26 cellular contexts compared by ENCODE assay signal in genomic region chr4:172018358-172018757, GRCh38.
"Had no signal": no experiment of that assay in that cellular context is flagged by ENCODE, and none has a peak within 500 bp of the region (broad histone marks: within the 10 kb centered on the region; RNA-seq: fewer than 3 reads in every experiment).

No MANE protein-coding gene starts in this region.

- H3K4me1 Mint-ChIP-seq: naive thymus-derived CD8-positive, alpha-beta T cell; nephron progenitor cell; stimulated activated effector memory CD8-positive, alpha-beta T cell treated with anti-CD3 and anti-CD28 coated beads, Interleukin-12 subunit alpha, Interleukin-12 subunit beta, amount 100 ng/mL, for 72 hours had no signal

- H3K9me3 ChIP-seq: ovary, psoas muscle, sigmoid colon, stomach, thyroid gland, vagina had no signal

- H3K27me3 Mint-ChIP-seq: naive thymus-derived CD8-positive, alpha-beta T cell had no signal

- H3K4me3 Mint-ChIP-seq: naive thymus-derived CD8-positive, alpha-beta T cell; nephron progenitor cell; stimulated activated effector memory CD8-positive, alpha-beta T cell treated with anti-CD3 and anti-CD28 coated beads, Interleukin-12 subunit alpha, Interleukin-12 subunit beta, amount 100 ng/mL, for 72 hours had no signal

- H3K4me1 ChIP-seq: gastroesophageal sphincter, heart left ventricle, left lung, psoas muscle, sigmoid colon, stomach, thyroid gland, vagina had no signal

- H3K27ac ChIP-seq: dorsolateral prefrontal cortex, epithelial cell of prostate, gastroesophageal sphincter, heart left ventricle, hepatocyte, left lung, ovary, psoas muscle, sigmoid colon, stomach, thyroid gland, vagina had no signal

- H3K4me3 ChIP-seq: dorsolateral prefrontal cortex, gastroesophageal sphincter, heart left ventricle, hepatocyte, left lung, ovary, psoas muscle, sigmoid colon, stomach, thyroid gland, vagina had no signal

- H3K36me3 Mint-ChIP-seq: naive thymus-derived CD8-positive, alpha-beta T cell; stimulated activated effector memory CD8-positive, alpha-beta T cell treated with anti-CD3 and anti-CD28 coated beads, Interleukin-12 subunit alpha, Interleukin-12 subunit beta, amount 100 ng/mL, for 72 hours had no signal

- H3K9me3 Mint-ChIP-seq: nephron progenitor cell had no signal

- H3K27ac Mint-ChIP-seq: naive thymus-derived CD8-positive, alpha-beta T cell; nephron progenitor cell; stimulated activated effector memory CD8-positive, alpha-beta T cell treated with anti-CD3 and anti-CD28 coated beads, Interleukin-12 subunit alpha, Interleukin-12 subunit beta, amount 100 ng/mL, for 72 hours had no signal

- H3K27me3 ChIP-seq: dorsolateral prefrontal cortex, gastroesophageal sphincter, heart left ventricle, hepatocyte, left lung, ovary, sigmoid colon, stomach, thyroid gland, vagina had no signal

- H3K36me3 ChIP-seq: gastroesophageal sphincter, heart left ventricle, left lung, ovary, sigmoid colon, stomach, thyroid gland, vagina had no signal

- ATAC-seq: esophagus mucosa; gastroesophageal sphincter; heart left ventricle; left cardiac atrium; left lung; naive thymus-derived CD8-positive, alpha-beta T cell; psoas muscle; right cardiac atrium; stimulated activated effector memory CD8-positive, alpha-beta T cell treated with anti-CD3 and anti-CD28 coated beads, Interleukin-12 subunit alpha, Interleukin-12 subunit beta, amount 100 ng/mL, for 72 hours had no signal

- DNase-seq: dorsolateral prefrontal cortex; effector CD4-positive, alpha-beta T cell; foreskin fibroblast; heart left ventricle; left cardiac atrium; left lung; naive thymus-derived CD8-positive, alpha-beta T cell; nephron progenitor cell; occipital lobe; ovary; posterior cingulate gyrus; psoas muscle; right cardiac atrium; sigmoid colon; stimulated activated CD4-positive, alpha-beta T cell treated with anti-CD3 and anti-CD28 coated beads, Interleukin-2, amount 100 ng/mL, for 24 hours; stimulated activated CD4-positive, alpha-beta T cell treated with anti-CD3 and anti-CD28 coated beads, Interleukin-4, amount 100 ng/mL, for 24 hours; stimulated activated naive CD4-positive, alpha-beta T cell treated with Interleukin-2 at 50 U/mL for 16 hours; stomach; thyroid gland; trophoblast cell had no signal
